In genomic region chr7:23546897-23547572, GRCh38 we compare ENCODE assay signal across 9 cellular contexts. TPM values are rescaled to one million over a fixed set of nuclear protein-coding genes. Genes with fewer than 3 reads are reported as not detected.
A peak's percentile ranks its signal among the peaks of the same experiment; 100 is the strongest.
DNase-seq lines count a peak whose midpoint lies in the region; ATAC-seq and TF ChIP-seq lines count a peak whose summit lies in the region.
"Had no signal": no experiment of that assay in that cellular context is flagged by ENCODE, and none has a peak within 500 bp of the region (broad histone marks: within the 10 kb centered on the region; RNA-seq: fewer than 3 reads in every experiment).

No MANE protein-coding gene starts in this region.

- no peak overlapping the region for H3K27ac Mint-ChIP-seq in activated naive CD4-positive, alpha-beta T cell treated with anti-CD3 and anti-CD28 coated beads, Interleukin-2, amount 10 ng/mL, durations not matched to agents 7 days and 5 days

- H3K9me3 ChIP-seq in SK-N-SH = no peaks in the 10 kb centered on the region
- H3K9me3 ChIP-seq in prostate gland = no peaks in the 10 kb centered on the region
- no peaks in the 10 kb centered on the region for H3K9me3 ChIP-seq in aorta (ENCODE audit: control insufficient read depth, low read length)

- WGBS in SK-N-SH (ENCODE audit: low lambda C conversion rate) = 55% methylated on average over 13 of the region's 13 CpGs
- 33% methylated on average over 13 of the region's 13 CpGs for WGBS in prostate gland
- 29 to 30% methylated on average over 13 of the region's 13 CpGs for WGBS in aorta, 2 donors

- H4K20me1 ChIP-seq in SK-N-SH (ENCODE audit: insufficient read depth) = no peaks in the 10 kb centered on the region

- peaks cover 8% of the 10 kb centered on the region for H3K27me3 Mint-ChIP-seq in activated naive CD4-positive, alpha-beta T cell treated with anti-CD3 and anti-CD28 coated beads, Interleukin-2, amount 10 ng/mL, durations not matched to agents 7 days and 5 days

- H3K27ac ChIP-seq in SK-N-SH (ENCODE audit: low read depth in 2 of 2, low read length in 1 of 2) (no peak overlapping the region), prostate gland (no peak overlapping the region), aorta (ENCODE audit: low read depth in 1 of 2, low read length in 2 of 2) (no peak overlapping the region)
- H3K27ac ChIP-seq: skin epidermis had no signal

- intact Hi-C loops in prostate gland (cut with DNase I) (loop anchor here (5.0 to 10.0 kb wide), 2 partner anchors 165 to 272 kb away; partner anchors contain the start of gene STK31), aorta (cut with DNase I) (loop anchor here (5.0 kb wide), 1 partner anchor 165 kb away; the partner anchor contains the start of gene STK31 (in 2 of the 2))

- peak; percentile 88 for DNase-seq in GM03348 (ENCODE audit: low spot score)
- DNase-seq in HEK293T (ENCODE audit: extremely low spot score) = peak; percentile 84
- peak; percentile 77 for DNase-seq in NCI-H1092 (lab: John Stamatoyannopoulos, UW)
- DNase-seq in SK-N-SH = peak; percentile 83
- peak; percentile 84 for DNase-seq in activated naive CD4-positive, alpha-beta T cell treated with anti-CD3 and anti-CD28 coated beads, Interleukin-2, amount 10 ng/mL, durations not matched to agents 7 days and 5 days
- DNase-seq in glomerular visceral epithelial cell (ENCODE audit: extremely low spot score) = peak; percentile 88
- peak; percentile 76 for DNase-seq in prostate gland (ENCODE audit: low spot score)
- peak; percentile 73 to 79 for DNase-seq in aorta

- H3K4me2 ChIP-seq in SK-N-SH = no peak overlapping the region

- no peak overlapping the region for H3K4me3 Mint-ChIP-seq in activated naive CD4-positive, alpha-beta T cell treated with anti-CD3 and anti-CD28 coated beads, Interleukin-2, amount 10 ng/mL, durations not matched to agents 7 days and 5 days

- no peaks in the 10 kb centered on the region for H3K36me3 Mint-ChIP-seq in activated naive CD4-positive, alpha-beta T cell treated with anti-CD3 and anti-CD28 coated beads, Interleukin-2, amount 10 ng/mL, durations not matched to agents 7 days and 5 days

- H3K4me1 ChIP-seq in SK-N-SH (ENCODE audit: control insufficient read depth in 1 of 2, insufficient read depth in 2 of 2, low read depth in 1 of 2, low read length in 1 of 2) (no peaks in the 10 kb centered on the region), prostate gland (replicated peaks) (no peaks in the 10 kb centered on the region), aorta (ENCODE audit: control insufficient read depth in 1 of 2, insufficient read depth in 2 of 2, low read length in 2 of 2) (no peaks in the 10 kb centered on the region)

- peaks cover 9% of the 10 kb centered on the region for H3K4me1 Mint-ChIP-seq in activated naive CD4-positive, alpha-beta T cell treated with anti-CD3 and anti-CD28 coated beads, Interleukin-2, amount 10 ng/mL, durations not matched to agents 7 days and 5 days

- no peak overlapping the region for H3K9ac ChIP-seq in SK-N-SH

- H3K9me2 ChIP-seq in SK-N-SH = no peaks in the 10 kb centered on the region

- H3K4me3 ChIP-seq in SK-N-SH (ENCODE audit: low read depth in 2 of 2, low read length in 1 of 2) (no peak overlapping the region), prostate gland (no peak overlapping the region), aorta (ENCODE audit: low read length in 2 of 2) (no peak overlapping the region)
- H3K4me3 ChIP-seq: skin epidermis had no signal

- no peak for TF ChIP-seq EP300 in SK-N-SH (IDR thresholded peaks at IDR 0.05; ENCODE audit: borderline replicate concordance in 1 of 2, low read depth in 1 of 2, low read length in 1 of 2)

- CTCF ChIA-PET in HEK293T (lab: Yijun Ruan, JAX) = interaction anchor here (0.6 to 1.5 kb wide), 11 partner anchors 15 to 297 kb away, joined by 3 to 6 read pairs (median 4); no protein-coding TSS in a partner anchor
- CTCF ChIA-PET in SK-N-SH (lab: Yijun Ruan, JAX) = interaction anchor here (0.6 to 5.4 kb wide), 94 partner anchors 8 to 1552 kb away, joined by 3 to 90 read pairs (median 4); partner anchors contain the start of genes CCDC126, FAM221A and STK31
- CTCF ChIA-PET in activated naive CD4-positive, alpha-beta T cell treated with anti-CD3 and anti-CD28 coated beads, Interleukin-2, amount 10 ng/mL, durations not matched to agents 7 days and 5 days (lab: Charles Lee) = interaction anchor here (0.6 to 5.1 kb wide), 38 partner anchors 10 to 1547 kb away, joined by 3 to 44 read pairs (median 3); partner anchors contain the start of genes FAM221A and STK31

- no peak for TF ChIP-seq POLR2A in prostate gland (IDR thresholded peaks at IDR 0.05)

- ATAC-seq in aorta (ENCODE audit: low FRiP score) = peak; percentile 93

- no peaks in the 10 kb centered on the region for H3K36me3 ChIP-seq in SK-N-SH (replicated peaks in 1 of 2; ENCODE audit: control insufficient read depth in 1 of 2, insufficient read depth in 2 of 2, low read length in 1 of 2)
- no peaks in the 10 kb centered on the region for H3K36me3 ChIP-seq in prostate gland
- H3K36me3 ChIP-seq in aorta (ENCODE audit: control insufficient read depth in 1 of 2, insufficient read depth in 2 of 2, low read length in 1 of 2) = no peaks in the 10 kb centered on the region

- peak; percentile 97 for TF ChIP-seq RAD21 in SK-N-SH (IDR thresholded peaks at IDR 0.05; ENCODE audit: low read length)

- no peaks in the 10 kb centered on the region; the same call in 1 of the 2 replicates for H3K27me3 ChIP-seq in SK-N-SH (ENCODE audit: insufficient read depth)
- H3K27me3 ChIP-seq in prostate gland (replicated peaks; ENCODE audit: insufficient read depth) = no peaks in the 10 kb centered on the region
- H3K27me3 ChIP-seq in aorta (ENCODE audit: control insufficient read depth in 1 of 2, insufficient read depth in 2 of 2, low read length in 1 of 2) = no peaks in the 10 kb centered on the region

- POLR2A ChIA-PET in HEK293T (lab: Yijun Ruan, JAX) (no interaction called here), SK-N-SH (lab: Yijun Ruan, JAX) (no interaction called here)

- peaks cover 8% of the 10 kb centered on the region for H3F3A ChIP-seq in SK-N-SH (replicated peaks; ENCODE audit: insufficient read depth)

- H3K79me2 ChIP-seq in SK-N-SH (ENCODE audit: insufficient read depth) = no peaks in the 10 kb centered on the region

- no peaks in the 10 kb centered on the region for H3K9me3 Mint-ChIP-seq in activated naive CD4-positive, alpha-beta T cell treated with anti-CD3 and anti-CD28 coated beads, Interleukin-2, amount 10 ng/mL, durations not matched to agents 7 days and 5 days

- no peak overlapping the region for H2AFZ ChIP-seq in SK-N-SH (ENCODE audit: low read depth)

- TF ChIP-seq CTCF in SK-N-SH (IDR thresholded peaks at IDR 0.05) = peak; percentile 100
- peak; percentile 82 to 92 (median 90) for TF ChIP-seq CTCF in prostate gland (IDR thresholded peaks at IDR 0.05)

TF ChIP-seq in HEK293T, 16 proteins besides CTCF, POLR2A, EP300 and RAD21:
- TF ChIP-seq TARDBP (IDR thresholded peaks at IDR 0.05) (no peak), FOXM1 (IDR thresholded peaks at IDR 0.05; ENCODE audit: borderline replicate concordance) (no peak), L3MBTL2 (conservative IDR thresholded peaks at IDR 0.05) (no peak), NFRKB (IDR thresholded peaks at IDR 0.05) (no peak), FOXA1 (IDR thresholded peaks at IDR 0.05) (no peak), ARNT (IDR thresholded peaks at IDR 0.05) (no peak), ZNF384 (IDR thresholded peaks at IDR 0.05) (no peak), LEF1 (IDR thresholded peaks at IDR 0.05; ENCODE audit: borderline replicate concordance) (no peak)
TF ChIP-seq in HEK293T: peak in this region for 0.

TF ChIP-seq in SK-N-SH, 30 proteins besides CTCF, POLR2A, EP300 and RAD21 (continues in another document):
- TF ChIP-seq FOXM1 (IDR thresholded peaks at IDR 0.05; ENCODE audit: low read depth) = no peak
- no peak for TF ChIP-seq USF1 (IDR thresholded peaks at IDR 0.05; ENCODE audit: borderline replicate concordance, low read depth)
- peak; percentile 99 for TF ChIP-seq SMC3 (IDR thresholded peaks at IDR 0.05; ENCODE audit: low read depth, low read length)
- TF ChIP-seq POLR2AphosphoS5 (IDR thresholded peaks at IDR 0.05; ENCODE audit: low read depth, low read length) = no peak
- no peak for TF ChIP-seq IRF3 (IDR thresholded peaks at IDR 0.05; ENCODE audit: low read depth, low read length)
- no peak for TF ChIP-seq EZH2phosphoT487 (IDR thresholded peaks at IDR 0.05; ENCODE audit: borderline replicate concordance, low read depth)
- TF ChIP-seq YY1 (IDR thresholded peaks at IDR 0.05; ENCODE audit: low read depth) = no peak
- TF ChIP-seq RCOR1 (IDR thresholded peaks at IDR 0.05; ENCODE audit: low read length) = no peak
- TF ChIP-seq NFIC (IDR thresholded peaks at IDR 0.05; ENCODE audit: borderline replicate concordance) = no peak
- TF ChIP-seq RXRA (IDR thresholded peaks at IDR 0.05; ENCODE audit: borderline replicate concordance, low read depth) = no peak

RNA-seq across cellular contexts. Expression of gene TRA2A, which starts 15.3 kb away (rescaled TPM):
- 62.1 and 84.6 TPM in 2 replicates for polyA plus RNA-seq in SK-N-SH (2012; rRNA removed)
- polyA plus RNA-seq in SK-N-SH (2012; cell fraction: cytosol; rRNA removed) = 56.4 and 65.5 TPM in 2 replicates
- 74.5 and 151 TPM in 2 replicates for polyA plus RNA-seq in SK-N-SH (2012; cell fraction: nucleus; rRNA removed)
- 10 to 100 TPM; 34.3 to 46.0 TPM for total RNA-seq in prostate gland
- 10 to 100 TPM; 74.9 to 98.7 TPM for total RNA-seq in aorta
- polyA plus RNA-seq in aorta = 10 to 100 TPM; 36.3 to 56.6 TPM

RNA-seq across cellular contexts. Expression of gene CCDC126, which starts 50.1 kb away (rescaled TPM):
- polyA plus RNA-seq in SK-N-SH (2012; rRNA removed) (5.5 and 6.8 TPM in 2 replicates), aorta (1 to 10 TPM; 6.6 to 8.6 TPM)
- polyA plus RNA-seq in SK-N-SH (2012; cell fraction: cytosol; rRNA removed) = 7.2 and 9.4 TPM in 2 replicates
- 5.3 and 6.0 TPM in 2 replicates for polyA plus RNA-seq in SK-N-SH (2012; cell fraction: nucleus; rRNA removed)
- total RNA-seq in prostate gland (10 to 100 TPM in 1 of 2 donors, 1 to 10 TPM in 1; 8.4 to 21.4 TPM), aorta (10 to 100 TPM; 10.8 to 14.7 TPM)
